In genomic region chr5:169185626-169186025, GRCh38 we compare ENCODE assay signal across 19 cellular contexts.
DNase-seq lines count a peak whose midpoint lies in the region; ATAC-seq, FAIRE-seq and TF ChIP-seq lines count a peak whose summit lies in the region.
"Had no signal": no experiment of that assay in that cellular context is flagged by ENCODE, and none has a peak within 500 bp of the region (broad histone marks: within the 10 kb centered on the region; RNA-seq: fewer than 3 reads in every experiment).

No MANE protein-coding gene starts in this region.

- in situ Hi-C loops in K562 (cut with MboI), result no loop called here

- no peaks in the 10 kb centered on the region for H4K20me1 ChIP-seq in K562 (replicated peaks; ENCODE audit: control insufficient read depth, insufficient read depth, low read length)

- no peak overlapping the region for H2AFZ ChIP-seq in K562 (ENCODE audit: low read depth, low read length)

- H3K4me2 ChIP-seq in K562 (ENCODE audit: insufficient read depth, low read length), result no peak overlapping the region

- no peaks in the 10 kb centered on the region for H3K79me2 ChIP-seq in K562 (ENCODE audit: control insufficient read depth, insufficient read depth, low read length)

- no peak for FAIRE-seq in K562 (lab: Jason Lieb, UNC)
- FAIRE-seq: G401.6 had no signal

- H3K9me3 ChIP-seq in K562 (replicated peaks; ENCODE audit: control insufficient read depth, insufficient read depth, low read depth, low read length), result no peaks in the 10 kb centered on the region
- H3K9me3 ChIP-seq: HAP-1, MG63 had no signal

- H3K4me1 ChIP-seq in K562 (replicated peaks in 1 of 2; ENCODE audit: control insufficient read depth in 2 of 2, insufficient read depth in 2 of 2, low read length in 2 of 2), result no peaks in the 10 kb centered on the region
- H3K4me1 ChIP-seq: HAP-1 had no signal

- POLR2A ChIA-PET in K562 (lab: Yijun Ruan, JAX), result no interaction called here

- no peaks in the 10 kb centered on the region for H3K27me3 ChIP-seq in K562 (ENCODE audit: control insufficient read depth in 2 of 2, insufficient read depth in 2 of 2, low read length in 2 of 2)
- H3K27me3 ChIP-seq: MG63 had no signal

- H3K9me1 ChIP-seq in K562 (ENCODE audit: control insufficient read depth, insufficient read depth, low read length), result no peaks in the 10 kb centered on the region

- TF ChIP-seq RAD21 in K562 (CRISPR knock-in tag; conservative IDR thresholded peaks at IDR 0.05 in 1 of 2, IDR thresholded peaks at IDR 0.05 in 1 of 2), result no peak

- no peaks in the 10 kb centered on the region for H3K36me3 ChIP-seq in K562 (ENCODE audit: control insufficient read depth, insufficient read depth, low read length)
- H3K36me3 ChIP-seq: HAP-1, MG63 had no signal

- intact Hi-C loops in K562 (cut with micrococcal nuclease), result no loop called here

- TF ChIP-seq CTCF in AG10803 (conservative IDR thresholded peaks at IDR 0.05; ENCODE audit: low read length) (no peak), K562 (IDR thresholded peaks at IDR 0.05 in 2 of 3, conservative IDR thresholded peaks at IDR 0.05 in 1 of 3; ENCODE audit: insufficient read depth in 2 of 3, low read depth in 1 of 3, low read length in 3 of 3) (no peak)

- no peak for ATAC-seq in K562
- ATAC-seq in GM18870 (IDR thresholded peaks at IDR 0.05; ENCODE audit: unreplicated experiment), result no peak

- DNase-seq in AG10803 (ENCODE audit: low read depth) (peak; percentile 65), ELF-1 (ENCODE audit: low read depth, low spot score) (peak; percentile 32), K562 (ENCODE audit: extremely low read depth in 1 of 4, low spot score in 3 of 4) (no peak), islet precursor cell (peak; percentile 79), NCI-H345 (lab: John Stamatoyannopoulos, UW) (no peak), glomerular visceral epithelial cell (ENCODE audit: extremely low spot score) (no peak)
- DNase-seq: DMS79 treated with DMSO at 0.1 percent for 48 hours, Kasumi-1, MG63, NCI-H1048, NCI-H1436, NCI-H2029, NCI-H2171, NCI-H510A, NCI-H748 treated with DMSO at 0.1 percent for 48 hours, SIG-M5 had no signal

- 0% methylated on average over 3 of the region's 3 CpGs for WGBS in K562 (ENCODE audit: insufficient coverage, low coverage, missing lambda C conversion rate)

- no TSS peak for BruUV-seq in K562 (replicated peaks; lab: Mats Ljungman, UMichigan)

- no peak for TF ChIP-seq EP300 in K562 (IDR thresholded peaks at IDR 0.05; ENCODE audit: low read length)

- TF ChIP-seq POLR2A in K562 (conservative IDR thresholded peaks at IDR 0.05), result no peak

- no peak overlapping the region for H3K4me3 ChIP-seq in AG10803 (ENCODE audit: low read length)
- no peak overlapping the region for H3K4me3 ChIP-seq in K562
- H3K4me3 ChIP-seq: HAP-1, MG63 had no signal

- CTCF ChIA-PET in K562 (lab: Yijun Ruan, JAX; ENCODE audit: low intra/inter-chr PET ratio), result no interaction called here

- H3K27ac ChIP-seq in K562 (ENCODE audit: extremely low read depth, low read depth, low read length), result no peak overlapping the region

- H3K9ac ChIP-seq in K562 (ENCODE audit: insufficient read depth in 1 of 2, low read depth in 2 of 2, low read length in 2 of 2), result no peak overlapping the region

TF ChIP-seq in K562, 482 proteins besides CTCF, POLR2A, EP300 and RAD21:
- TF ChIP-seq RBM25 (IDR thresholded peaks at IDR 0.05; ENCODE audit: low read depth, low read length, severe bottlenecking), result peak; percentile 15
- no peak for TF ChIP-seq FOXP1 (CRISPR knock-in tag; IDR thresholded peaks at IDR 0.05)
- no peak for TF ChIP-seq FOXK2 (conservative IDR thresholded peaks at IDR 0.05 in 1 of 2, IDR thresholded peaks at IDR 0.05 in 1 of 2; ENCODE audit: low read depth in 2 of 2)

Comparison
In these comparisons a context has a peak if more than half of its experiments do, and no peak if none do; other contexts are left out.
1. DNase-seq: peak in AG10803 (single experiment), ELF-1 (single experiment) and islet precursor cell (single experiment); none in K562 (0 of 4), NCI-H345 (single experiment) and glomerular visceral epithelial cell (single experiment).